Comparison of ENCODE assay signal across 34 cellular contexts in the genomic region with DNA sequence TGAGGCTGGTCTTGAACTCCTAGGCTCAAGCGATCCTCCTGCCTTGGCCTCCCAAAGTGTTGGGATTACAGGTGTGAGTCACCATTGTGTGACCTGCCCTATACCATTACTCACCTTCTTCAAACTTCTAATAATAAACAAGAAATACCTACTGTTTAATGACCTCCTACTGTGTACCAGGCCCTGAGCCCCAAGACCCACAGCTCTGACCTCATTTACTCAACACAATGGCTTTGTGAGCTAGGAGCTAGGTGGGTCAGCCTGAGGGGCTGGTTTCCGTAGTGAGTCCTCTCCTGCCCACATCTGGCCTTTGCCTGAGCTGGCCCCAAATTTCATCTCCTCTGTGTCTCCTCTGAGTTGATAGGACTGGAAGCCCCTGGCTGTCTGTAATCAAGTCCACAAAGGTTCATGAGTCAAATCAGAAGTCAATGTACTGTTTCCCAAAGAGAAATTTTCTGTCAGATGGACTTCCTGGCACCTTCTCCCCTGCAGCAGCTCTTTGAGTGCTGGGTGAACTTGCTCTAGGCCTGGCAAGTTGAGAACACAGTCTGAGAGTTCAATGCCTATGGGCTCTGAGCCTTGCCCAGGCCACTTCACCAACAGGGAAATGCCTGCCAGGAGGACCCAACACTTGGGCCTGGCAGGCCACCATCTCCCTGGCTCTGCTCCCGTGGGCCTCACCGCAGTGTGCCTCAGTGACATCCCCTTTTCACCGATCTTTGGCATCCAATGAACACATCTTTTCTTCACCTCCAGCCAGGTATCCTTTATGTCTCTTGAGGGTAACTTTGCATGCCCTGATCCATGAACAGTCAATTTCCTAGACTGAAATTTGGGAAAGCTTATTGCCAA. TPM values are rescaled to one million over a fixed set of nuclear protein-coding genes. Genes with fewer than 3 reads are reported as not detected.
A peak's percentile ranks its signal among the peaks of the same experiment; 100 is the strongest.
DNase-seq lines count a peak whose midpoint lies in the region; TF ChIP-seq lines count a peak whose summit lies in the region.
"Had no signal": no experiment of that assay in that cellular context is flagged by ENCODE, and none has a peak within 500 bp of the region (broad histone marks: within the 10 kb centered on the region; RNA-seq: fewer than 3 reads in every experiment).

No MANE protein-coding gene starts in this region.

- no peaks in the 10 kb centered on the region for H3K36me3 ChIP-seq in kidney epithelial cell (ENCODE audit: control insufficient read depth, insufficient read depth, low read length)
- H3K36me3 ChIP-seq: colonic mucosa, uterus had no signal

- peaks cover 16% of the 10 kb centered on the region for H3K9me3 Mint-ChIP-seq in type B pancreatic cell
- H3K9me3 Mint-ChIP-seq: activated naive CD4-positive, alpha-beta T cell treated with anti-CD3 and anti-CD28 coated beads, Interleukin-2, amount 50 U/mL, for 24 hours; activated T-cell treated with anti-CD3 and anti-CD28 coated beads, Interleukin-2, amount 50 U/mL, for 4 hours had no signal

- H3K4me3 ChIP-seq in kidney epithelial cell (ENCODE audit: low read depth, low read length), result no peak overlapping the region
- H3K4me3 ChIP-seq: colonic mucosa, GM23248, testis, uterus had no signal

- H3K27me3 ChIP-seq in kidney epithelial cell (ENCODE audit: control insufficient read depth, insufficient read depth, low read length), result no peaks in the 10 kb centered on the region
- H3K27me3 ChIP-seq: colonic mucosa, testis, uterus had no signal

- POLR2A ChIA-PET in HEK293T (lab: Yijun Ruan, JAX), result no interaction called here

- H3K27ac Mint-ChIP-seq in type B pancreatic cell, result peak overlapping the region; percentile 69
- H3K27ac Mint-ChIP-seq: activated naive CD4-positive, alpha-beta T cell treated with anti-CD3 and anti-CD28 coated beads, Interleukin-2, amount 50 U/mL, for 24 hours; B cell; nephron; stimulated activated memory B cell treated with anti-CD40 and anti-IgM and Interleukin-4, amounts not matched to agents 10 μg/mL and 1 μg/mL and 100 μg/mL, for 72 hours had no signal

- no peak for TF ChIP-seq CTCF in kidney epithelial cell (IDR thresholded peaks at IDR 0.05; ENCODE audit: insufficient read depth, low read length, poor library complexity, severe bottlenecking)
- TF ChIP-seq CTCF in type B pancreatic cell (conservative IDR thresholded peaks at IDR 0.05), result no peak

- CTCF ChIA-PET in HEK293T (lab: Yijun Ruan, JAX), result no interaction called here

- no peaks in the 10 kb centered on the region for H3K27me3 Mint-ChIP-seq in type B pancreatic cell
- H3K27me3 Mint-ChIP-seq: activated naive CD4-positive, alpha-beta T cell treated with anti-CD3 and anti-CD28 coated beads, Interleukin-2, amount 50 U/mL, for 24 hours had no signal

- H3K36me3 Mint-ChIP-seq in type B pancreatic cell, result peaks cover 12% of the 10 kb centered on the region
- H3K36me3 Mint-ChIP-seq: activated naive CD4-positive, alpha-beta T cell treated with anti-CD3 and anti-CD28 coated beads, Interleukin-2, amount 50 U/mL, for 24 hours; stimulated activated memory B cell treated with anti-CD40 and anti-IgM and Interleukin-4, amounts not matched to agents 10 μg/mL and 1 μg/mL and 100 μg/mL, for 72 hours had no signal

- no peak overlapping the region for H3K4me3 Mint-ChIP-seq in type B pancreatic cell
- H3K4me3 Mint-ChIP-seq: activated naive CD4-positive, alpha-beta T cell treated with anti-CD3 and anti-CD28 coated beads, Interleukin-2, amount 50 U/mL, for 24 hours; activated T-cell treated with anti-CD3 and anti-CD28 coated beads, Interleukin-2, amount 50 U/mL, for 4 hours; B cell; nephron; stimulated activated memory B cell treated with anti-CD40 and anti-IgM and Interleukin-4, amounts not matched to agents 10 μg/mL and 1 μg/mL and 100 μg/mL, for 72 hours had no signal

- H3K4me1 Mint-ChIP-seq in type B pancreatic cell (ENCODE audit: unreplicated experiment), result peaks cover 11% of the 10 kb centered on the region
- H3K4me1 Mint-ChIP-seq: activated naive CD4-positive, alpha-beta T cell treated with anti-CD3 and anti-CD28 coated beads, Interleukin-2, amount 50 U/mL, for 24 hours had no signal

- peak; percentile 48 for DNase-seq in activated effector memory CD4-positive, alpha-beta T cell treated with anti-CD3 and anti-CD28 coated beads, Interleukin-2, amount 50 U/mL, for 16 hours
- no peak for DNase-seq in activated effector memory CD4-positive, alpha-beta T cell treated with Interleukin-2 at 50 U/mL for 16 hours
- DNase-seq in HEK293T (ENCODE audit: extremely low spot score), result peak; percentile 6
- DNase-seq in kidney epithelial cell (ENCODE audit: low read depth), result peak; percentile 18
- no peak for DNase-seq in type B pancreatic cell (ENCODE audit: extremely low spot score, unreplicated experiment)
- DNase-seq in NCI-H82 (lab: John Stamatoyannopoulos, UW), result no peak
- no peak for DNase-seq in pons (ENCODE audit: low spot score)
- no peak for DNase-seq in activated CD4-positive, alpha-beta T cell treated with anti-CD3 and anti-CD28 coated beads, Interleukin-2, amount 50 U/mL, for 1 hour
- DNase-seq: activated T-cell treated with anti-CD3 and anti-CD28 coated beads, Interleukin-2, amount 50 U/mL, for 4 hours; anterior cingulate cortex; colonic mucosa; effector memory CD4-positive, alpha-beta T cell; GM23248; hypothalamus; IMR-90; mammary epithelial cell; MV-4-11; NCI-H1436; NCI-H2081; NCI-H2227 treated with DMSO at 0.1 percent for 48 hours; NCI-H69; SIG-M5; SW 1271; testis; uterus had no signal

TF ChIP-seq in HEK293T, 16 proteins besides CTCF, POLR2A, EP300 and RAD21:
- TF ChIP-seq ARNT (IDR thresholded peaks at IDR 0.05) (no peak), ELF4 (IDR thresholded peaks at IDR 0.05) (no peak), CTBP1 (IDR thresholded peaks at IDR 0.05; ENCODE audit: borderline replicate concordance) (no peak), TARDBP (IDR thresholded peaks at IDR 0.05) (no peak)
- TF ChIP-seq, protein P1, sequence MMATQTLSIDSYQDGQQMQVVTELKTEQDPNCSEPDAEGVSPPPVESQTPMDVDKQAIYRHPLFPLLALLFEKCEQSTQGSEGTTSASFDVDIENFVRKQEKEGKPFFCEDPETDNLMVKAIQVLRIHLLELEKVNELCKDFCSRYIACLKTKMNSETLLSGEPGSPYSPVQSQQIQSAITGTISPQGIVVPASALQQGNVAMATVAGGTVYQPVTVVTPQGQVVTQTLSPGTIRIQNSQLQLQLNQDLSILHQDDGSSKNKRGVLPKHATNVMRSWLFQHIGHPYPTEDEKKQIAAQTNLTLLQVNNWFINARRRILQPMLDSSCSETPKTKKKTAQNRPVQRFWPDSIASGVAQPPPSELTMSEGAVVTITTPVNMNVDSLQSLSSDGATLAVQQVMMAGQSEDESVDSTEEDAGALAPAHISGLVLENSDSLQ (IDR thresholded peaks at IDR 0.05), result no peak
TF ChIP-seq in HEK293T: peak in this region for 0.

RNA-seq across cellular contexts. Expression of a gene that starts 24.0 kb away (rescaled TPM):
- total RNA-seq in kidney epithelial cell, result 1.3 and 2.1 TPM in 2 replicates
- total RNA-seq in type B pancreatic cell (ENCODE audit: low replicate concordance), result 38.3 and 102 TPM in 2 replicates

RNA-seq across cellular contexts. Expression of a gene that starts 38.4 kb away (rescaled TPM):
- not detected in 2 replicates for total RNA-seq in kidney epithelial cell
- total RNA-seq in type B pancreatic cell (ENCODE audit: low replicate concordance), result 3.3 and 20.3 TPM in 2 replicates
- total RNA-seq: activated T-cell treated with anti-CD3 and anti-CD28 coated beads, Interleukin-2, amount 50 U/mL, for 4 hours; B cell; bronchial epithelial cell; colonic mucosa; epithelial cell of proximal tubule; G401; GM23248; IMR-90; LHCN-M2; mammary epithelial cell; omental fat pad; uterus had no signal

RNA-seq across cellular contexts. Expression of a gene that starts 58.8 kb away (rescaled TPM):
- total RNA-seq in kidney epithelial cell (not detected in 2 replicates), type B pancreatic cell (ENCODE audit: low replicate concordance) (0.17 TPM in 1 of 2 replicates, not detected in the other)
- total RNA-seq: activated T-cell treated with anti-CD3 and anti-CD28 coated beads, Interleukin-2, amount 50 U/mL, for 4 hours; bronchial epithelial cell; colonic mucosa; epithelial cell of proximal tubule; G401; GM23248; IMR-90; LHCN-M2; mammary epithelial cell; omental fat pad; uterus had no signal

Comparison
In these comparisons a context has a peak if more than half of its experiments do, and no peak if none do; other contexts are left out.
1. DNase-seq: peak in activated effector memory CD4-positive, alpha-beta T cell treated with anti-CD3 and anti-CD28 coated beads, Interleukin-2, amount 50 U/mL, for 16 hours (single experiment), HEK293T (single experiment) and kidney epithelial cell (single experiment); none in activated effector memory CD4-positive, alpha-beta T cell treated with Interleukin-2 at 50 U/mL for 16 hours (single experiment), type B pancreatic cell (single experiment), NCI-H82 (single experiment), pons (single experiment) and activated CD4-positive, alpha-beta T cell treated with anti-CD3 and anti-CD28 coated beads, Interleukin-2, amount 50 U/mL, for 1 hour (single experiment).
2. RNA of a gene that starts 24.0 kb away (total RNA-seq): 38.3 to 102 TPM in type B pancreatic cell; 1.3 to 2.1 TPM in kidney epithelial cell; every median in the first group is over 10 times any median in the second.